In the genomic region with DNA sequence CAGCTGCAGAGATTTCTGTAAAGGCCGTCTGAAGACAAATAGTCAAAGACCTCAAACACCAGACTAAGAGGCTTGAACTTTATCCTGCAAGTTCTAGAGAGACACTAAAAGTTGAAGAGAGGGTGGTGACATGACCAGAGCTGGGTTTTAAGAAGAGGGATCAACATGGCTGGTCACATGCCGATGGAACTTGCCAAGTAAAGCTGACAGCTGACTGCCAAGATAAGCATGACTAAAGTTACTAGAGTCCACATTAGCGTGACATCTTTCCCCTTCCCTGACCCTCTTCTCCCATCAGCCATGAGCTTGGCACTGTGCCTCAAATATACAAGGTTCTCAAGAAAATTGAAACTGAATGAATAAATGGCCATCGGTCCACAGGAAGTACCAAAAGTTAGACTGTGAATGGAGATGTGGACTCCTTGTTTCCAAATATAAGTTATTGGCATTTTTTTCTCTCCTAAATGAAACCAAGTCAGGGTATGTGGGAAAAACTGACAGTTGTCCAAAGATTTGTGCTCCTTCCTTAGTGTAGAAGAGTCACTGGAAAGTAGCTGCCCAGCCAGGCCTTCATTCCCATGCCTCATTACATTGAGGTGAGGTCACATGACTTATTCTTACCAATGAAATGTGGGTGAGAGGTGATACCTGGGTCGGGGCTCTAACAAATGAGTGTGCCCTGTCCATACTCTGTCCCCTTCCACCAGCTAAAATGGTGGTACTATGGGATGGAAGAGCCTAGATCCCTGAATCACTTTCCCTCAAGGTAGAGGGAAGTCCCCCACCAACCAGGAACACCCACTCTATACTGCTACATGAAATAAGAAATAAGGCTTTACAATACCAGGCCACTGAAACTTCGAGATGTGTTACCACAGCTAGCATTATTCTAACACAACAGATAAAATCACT, we compare ENCODE assay signal across 9 cellular contexts. TPM values are rescaled to one million over a fixed set of nuclear protein-coding genes. Genes with fewer than 3 reads are reported as not detected.
A peak's percentile ranks its signal among the peaks of the same experiment; 100 is the strongest.
DNase-seq lines count a peak whose midpoint lies in the region; ATAC-seq, FAIRE-seq and TF ChIP-seq lines count a peak whose summit lies in the region.
"Had no signal": no experiment of that assay in that cellular context is flagged by ENCODE, and none has a peak within 500 bp of the region (broad histone marks: within the 10 kb centered on the region; RNA-seq: fewer than 3 reads in every experiment).

No MANE protein-coding gene starts in this region.

- H3K9me3 ChIP-seq in liver (ENCODE audit: control insufficient read depth in 4 of 4, low read length in 3 of 4) (no peaks in the 10 kb centered on the region), HepG2 (ENCODE audit: low read length) (no peaks in the 10 kb centered on the region), esophagus squamous epithelium (no peaks in the 10 kb centered on the region), osteoblast (ENCODE audit: low read depth, low read length) (no peaks in the 10 kb centered on the region)
- H3K9me3 ChIP-seq: spleen had no signal

- H2AFZ ChIP-seq in HepG2 (ENCODE audit: low read length) (no peak overlapping the region), osteoblast (ENCODE audit: low read length) (no peak overlapping the region)

- H3K4me1 ChIP-seq in liver (ENCODE audit: control insufficient read depth in 4 of 4, insufficient read depth in 4 of 4, low read length in 3 of 4) (peaks cover 3 to 18% (median 12%) of the 10 kb centered on the region in 4 donors), HepG2 (ENCODE audit: insufficient read depth, low read length) (peaks cover 13% of the 10 kb centered on the region), esophagus squamous epithelium (peaks cover 21 to 86% (median 60%) of the 10 kb centered on the region in 3 donors), osteoblast (ENCODE audit: insufficient read depth, low read length) (peaks cover 71% of the 10 kb centered on the region)

- H3K27ac ChIP-seq in liver (ENCODE audit: low read depth in 1 of 2, low read length in 2 of 2) = peak overlapping the region; percentile 59 to 65
- H3K27ac ChIP-seq in HepG2 (ENCODE audit: extremely low read length, insufficient read depth, low read length) = no peak overlapping the region
- H3K27ac ChIP-seq in esophagus squamous epithelium = peak overlapping the region in 3 of 4 donors; percentile 71 to 83 (median 81)
- H3K27ac ChIP-seq in osteoblast (ENCODE audit: low read depth, low read length) = peak overlapping the region; percentile 97

- no TSS peak for BruUV-seq in HepG2 (replicated peaks; lab: Mats Ljungman, UMichigan)

- WGBS in liver = 59% methylated on average over 6 of the region's 6 CpGs
- WGBS in HepG2 (ENCODE audit: low lambda C conversion rate) = 93% methylated on average over 6 of the region's 6 CpGs
- 65 to 80% methylated on average over 6 of the region's 6 CpGs for WGBS in esophagus squamous epithelium, 2 donors

- no peak for TF ChIP-seq POLR2A in HepG2 (IDR thresholded peaks at IDR 0.05; ENCODE audit: insufficient read depth in 1 of 2, low read depth in 2 of 2, low read length in 2 of 2)
- TF ChIP-seq POLR2A in esophagus squamous epithelium (IDR thresholded peaks at IDR 0.05) = no peak
- no peak for TF ChIP-seq POLR2A in GM12891 (IDR thresholded peaks at IDR 0.05; ENCODE audit: low read depth, low read length)

- TF ChIP-seq EP300 in HepG2 (IDR thresholded peaks at IDR 0.05; ENCODE audit: low read depth in 2 of 2, low read length in 2 of 2) (no peak), HepG2 (CRISPR knock-in tag; IDR thresholded peaks at IDR 0.05; ENCODE audit: borderline replicate concordance) (no peak)

- POLR2A ChIA-PET in HepG2 (lab: Yijun Ruan, JAX) = no interaction called here

- H3K79me2 ChIP-seq in HepG2 (ENCODE audit: insufficient read depth, low read length) (peaks cover 2% of the 10 kb centered on the region), osteoblast (ENCODE audit: insufficient read depth, low read length) (peaks cover 61% of the 10 kb centered on the region)

- DNase-seq in HepG2 (ENCODE audit: low spot score) = no peak
- DNase-seq in esophagus squamous epithelium (lab: John Stamatoyannopoulos, UW) = no peak
- DNase-seq in osteoblast (ENCODE audit: insufficient read length, low spot score, missing footprints) = peak; percentile 80
- DNase-seq in ACHN = no peak
- no peak for DNase-seq in GDM1 (lab: John Stamatoyannopoulos, UW)
- no peak for DNase-seq in GM12891 (ENCODE audit: insufficient read length, low spot score)
- DNase-seq: spleen had no signal

- no peak for ATAC-seq in HepG2
- no peak for ATAC-seq in HG03469 (IDR thresholded peaks at IDR 0.05; ENCODE audit: unreplicated experiment)

- H3K36me3 ChIP-seq in liver (ENCODE audit: control insufficient read depth in 4 of 4, insufficient read depth in 3 of 4, low read depth in 1 of 4, low read length in 3 of 4) (peaks cover 0 to 2% (median 0%) of the 10 kb centered on the region in 4 donors), HepG2 (replicated peaks in 1 of 2; ENCODE audit: control insufficient read depth in 1 of 2, insufficient read depth in 2 of 2, low read length in 2 of 2) (peaks cover 5 to 9% of the 10 kb centered on the region in 2 experiments; a peak in 3 of 5 replicates), esophagus squamous epithelium (peaks cover 0 to 4% (median 0%) of the 10 kb centered on the region in 3 donors), osteoblast (ENCODE audit: insufficient read depth, low read length) (peaks cover 2% of the 10 kb centered on the region)

- H3K9ac ChIP-seq in liver (ENCODE audit: low read depth in 1 of 2, low read length in 2 of 2) = no peak overlapping the region
- H3K9ac ChIP-seq in HepG2 (ENCODE audit: insufficient read depth, low read depth, low read length) = no peak overlapping the region

- H3K27me3 ChIP-seq in liver (ENCODE audit: control insufficient read depth in 4 of 4, insufficient read depth in 4 of 4, low read length in 3 of 4) (no peaks in the 10 kb centered on the region), HepG2 (ENCODE audit: control insufficient read depth in 1 of 2, insufficient read depth in 2 of 2, low read length in 2 of 2) (no peaks in the 10 kb centered on the region; a peak in 1 of 5 replicates), esophagus squamous epithelium (no peaks in the 10 kb centered on the region), osteoblast (ENCODE audit: insufficient read depth, low read length) (no peaks in the 10 kb centered on the region)
- H3K27me3 ChIP-seq: spleen had no signal

- H3K4me2 ChIP-seq in HepG2 (ENCODE audit: low read depth, low read length) = no peak overlapping the region
- peak overlapping the region; percentile 55 for H3K4me2 ChIP-seq in osteoblast (ENCODE audit: insufficient read depth, low read length)

- intact Hi-C loops in HepG2 (cut with micrococcal nuclease; ENCODE audit: unreplicated experiment) (no loop called here), esophagus squamous epithelium (cut with DNase I) (loop anchor here (10.0 kb wide), 1 partner anchor 106 kb away; the partner anchor contains the start of gene ADD3)

- CTCF ChIA-PET in HepG2 (lab: Yijun Ruan, JAX; ENCODE audit: low intra/inter-chr PET ratio, low total read pairs) = no interaction called here

- in situ Hi-C loops in HepG2 (cut with HindIII; ENCODE audit: extremely low pct_ligation_motif_present, low pct_unique_long_range_greater_than_20kb) (loop anchor here (25.0 kb wide), 1 partner anchor 113 kb away; the partner anchor contains the start of gene ADD3), ACHN (cut with HindIII; ENCODE audit: low pct_ligation_motif_present, low pct_unique_long_range_greater_than_20kb, low sequenced_read_pairs) (no loop called here)

- H3K4me3 ChIP-seq in liver (ENCODE audit: low read depth in 1 of 3, low read length in 3 of 3) (no peak overlapping the region), HepG2 (replicated peaks in 1 of 3; ENCODE audit: insufficient read depth in 1 of 3, low read depth in 2 of 3, low read length in 3 of 3) (no peak overlapping the region), esophagus squamous epithelium (no peak overlapping the region), osteoblast (ENCODE audit: insufficient read depth, low read length) (peak overlapping the region; percentile 24)
- H3K4me3 ChIP-seq: spleen had no signal

- FAIRE-seq in HepG2 (lab: Jason Lieb, UNC) = no peak
- FAIRE-seq in GM12891 (lab: Jason Lieb, UNC) = no peak

- TF ChIP-seq CTCF in liver (IDR thresholded peaks at IDR 0.05; ENCODE audit: low read depth, low read length, missing input control) = no peak
- TF ChIP-seq CTCF in HepG2 (CRISPR knock-in tag; IDR thresholded peaks at IDR 0.05) = no peak
- TF ChIP-seq CTCF in esophagus squamous epithelium (IDR thresholded peaks at IDR 0.05) = no peak
- no peak for TF ChIP-seq CTCF in osteoblast (IDR thresholded peaks at IDR 0.05; ENCODE audit: extremely low read depth, low read depth, low read length)

- TF ChIP-seq RAD21 in liver (IDR thresholded peaks at IDR 0.05) (no peak), HepG2 (CRISPR knock-in tag; IDR thresholded peaks at IDR 0.05) (no peak)

- H4K20me1 ChIP-seq in HepG2 (ENCODE audit: insufficient read depth, low read length) = no peaks in the 10 kb centered on the region
- peaks cover 1% of the 10 kb centered on the region for H4K20me1 ChIP-seq in osteoblast (ENCODE audit: insufficient read depth, low read length)

RNA-seq across cellular contexts. Expression of gene XPNPEP1, which starts 24.4 kb away (rescaled TPM):
- total RNA-seq in liver (10 to 100 TPM; 34.0 to 38.1 TPM), HepG2 (2016; rRNA removed; fragmentation: Illumina TruSeq; extraction: Trizol) (28.4 and 30.3 TPM in 2 replicates), esophagus squamous epithelium (10 to 100 TPM; 39.0 to 79.3 (median 60.1) TPM), osteoblast (123 and 140 TPM in 2 replicates)
- polyA plus RNA-seq in liver (10 to 100 TPM in 1 of 2 donors, 1 to 10 TPM in 1; 9.1 to 20.5 TPM), HepG2 (2011; rRNA removed) (55.5 and 76.1 TPM in 2 replicates)
- total RNA-seq in HepG2 (2016; cell fraction: cytosol; rRNA removed; fragmentation: Illumina TruSeq; extraction: Trizol; ENCODE audit: low read depth) = 4.1 and 5.8 TPM in 2 replicates
- total RNA-seq in HepG2 (2016; cell fraction: insoluble cytoplasmic fraction; rRNA removed; fragmentation: Illumina TruSeq; extraction: Trizol) = 29.5 and 30.7 TPM in 2 replicates
- total RNA-seq in HepG2 (2016; cell fraction: membrane; rRNA removed; fragmentation: Illumina TruSeq; extraction: Trizol) = 12.3 and 13.8 TPM in 2 replicates
- total RNA-seq in HepG2 (2016; cell fraction: nucleus; rRNA removed; fragmentation: Illumina TruSeq; extraction: Trizol) = 39.8 and 40.1 TPM in 2 replicates
- 65.7 and 89.1 TPM in 2 replicates for polyA plus RNA-seq in HepG2 (2011; cell fraction: cytosol; rRNA removed)
- polyA plus RNA-seq in HepG2 (2011; cell fraction: nucleus; rRNA removed) = 262 and 282 TPM in 2 replicates
- polyA plus RNA-seq in HepG2 (2012) = 18.0 and 24.0 TPM in 2 replicates
- 2.7 and 2.8 TPM in 2 replicates for polyA plus RNA-seq in HepG2 (2016; cell fraction: cytosol; fragmentation: Illumina TruSeq; extraction: Trizol; ENCODE audit: low read depth)
- polyA plus RNA-seq in HepG2 (2016; cell fraction: insoluble cytoplasmic fraction; fragmentation: Illumina TruSeq; extraction: Trizol; ENCODE audit: low read depth) = 25.0 and 28.1 TPM in 2 replicates
- 6.2 and 7.9 TPM in 2 replicates for polyA plus RNA-seq in HepG2 (2016; cell fraction: membrane; fragmentation: Illumina TruSeq; extraction: Trizol; ENCODE audit: low read depth)
- polyA plus RNA-seq in HepG2 (2016; cell fraction: nucleus; fragmentation: Illumina TruSeq; extraction: Trizol; ENCODE audit: insufficient read depth, low read depth) = 37.8 and 41.4 TPM in 2 replicates
- 225 and 394 TPM in 2 replicates for polyA minus RNA-seq in HepG2 (2011; rRNA and poly(A)+ RNA removed; ENCODE audit: low replicate concordance)
- polyA minus RNA-seq in HepG2 (2011; cell fraction: cytosol; rRNA and poly(A)+ RNA removed) = 40.2 and 54.6 TPM in 2 replicates
- 110 and 137 TPM in 2 replicates for polyA minus RNA-seq in HepG2 (2011; cell fraction: nucleus; rRNA and poly(A)+ RNA removed)
- polyA plus RNA-seq in GM12891 (2012; ENCODE audit: low read depth, missing spikeins) = 40.8 TPM
